ENCODE assay signal across 1 cellular context in the genomic region with DNA sequence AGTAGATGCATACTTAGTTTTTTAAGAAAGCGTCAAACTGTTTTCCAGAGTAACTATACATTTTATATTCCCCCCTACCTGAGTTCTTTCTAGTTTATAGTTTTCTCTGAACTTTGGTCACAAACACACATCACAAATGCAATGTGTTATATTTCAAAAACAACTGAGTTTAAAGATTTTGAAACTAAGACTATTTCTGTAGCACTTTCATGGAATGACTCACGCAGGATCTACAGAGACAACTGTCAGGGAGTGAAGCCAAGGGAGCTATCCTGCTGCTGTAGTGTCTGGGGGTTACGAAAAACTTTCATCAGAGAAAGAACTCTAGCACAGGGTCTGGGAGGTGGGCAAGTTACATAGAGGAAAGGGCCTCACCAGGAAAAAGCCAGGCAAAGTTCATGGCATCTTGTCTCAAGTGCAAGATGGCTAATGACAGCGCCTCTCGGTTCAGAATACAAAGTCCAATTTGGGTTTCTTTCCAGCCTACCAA.
TF ChIP-seq lines count a peak whose summit lies in the region.

No MANE protein-coding gene starts in this region.

TF ChIP-seq in A549, 52 proteins besides CTCF, POLR2A, EP300 and RAD21 (continued from another document):
- TF ChIP-seq, protein P1, sequence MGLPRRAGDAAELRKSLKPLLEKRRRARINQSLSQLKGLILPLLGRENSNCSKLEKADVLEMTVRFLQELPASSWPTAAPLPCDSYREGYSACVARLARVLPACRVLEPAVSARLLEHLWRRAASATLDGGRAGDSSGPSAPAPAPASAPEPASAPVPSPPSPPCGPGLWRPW (IDR thresholded peaks at IDR 0.05) = no peak
- TF ChIP-seq HOXB13 (CRISPR knock-in tag; IDR thresholded peaks at IDR 0.05; ENCODE audit: low read depth) = no peak
- TF ChIP-seq ZSCAN20 (CRISPR knock-in tag; IDR thresholded peaks at IDR 0.05) = no peak
- TF ChIP-seq KDM5A (IDR thresholded peaks at IDR 0.05) = no peak
- TF ChIP-seq ESRRA (IDR thresholded peaks at IDR 0.05; ENCODE audit: borderline replicate concordance, low read length) = no peak
- no peak for TF ChIP-seq MAFK (IDR thresholded peaks at IDR 0.05; ENCODE audit: partially characterized antibody)
- TF ChIP-seq FOSL2 (IDR thresholded peaks at IDR 0.05) = no peak
- TF ChIP-seq FOSL2 (CRISPR knock-in tag; IDR thresholded peaks at IDR 0.05) = no peak
- no peak for TF ChIP-seq RCOR1 (IDR thresholded peaks at IDR 0.05; ENCODE audit: low read depth, low read length)
- no peak for TF ChIP-seq JUNB (IDR thresholded peaks at IDR 0.05)
- TF ChIP-seq TP53 (CRISPR knock-in tag; IDR thresholded peaks at IDR 0.05) = no peak
- no peak for TF ChIP-seq BHLHE40 (IDR thresholded peaks at IDR 0.05; ENCODE audit: low read depth, low read length)
- TF ChIP-seq NR3C1 (IDR thresholded peaks at IDR 0.05) = no peak
- no peak for TF ChIP-seq SREBF2 (IDR thresholded peaks at IDR 0.05)
- TF ChIP-seq RFX5 (IDR thresholded peaks at IDR 0.05) = no peak
